13 cellular contexts compared by ENCODE assay signal in genomic region chr21:46116189-46116845, GRCh38. TPM values are rescaled to one million over a fixed set of nuclear protein-coding genes. Genes with fewer than 3 reads are reported as not detected.
DNase-seq lines count a peak whose midpoint lies in the region; ATAC-seq and TF ChIP-seq lines count a peak whose summit lies in the region.
"Had no signal": no experiment of that assay in that cellular context is flagged by ENCODE, and none has a peak within 500 bp of the region (broad histone marks: within the 10 kb centered on the region; RNA-seq: fewer than 3 reads in every experiment).

No MANE protein-coding gene starts in this region.

- no peaks in the 10 kb centered on the region for H3K27me3 Mint-ChIP-seq in activated naive CD8-positive, alpha-beta T cell treated with anti-CD3 and anti-CD28 coated beads, Interleukin-2, amount 10 ng/mL, durations not matched to agents 7 days and 5 days
- H3K27me3 Mint-ChIP-seq in activated naive CD8-positive, alpha-beta T cell treated with anti-CD3 and anti-CD28 coated beads for 36 hours, result no peaks in the 10 kb centered on the region
- no peaks in the 10 kb centered on the region for H3K27me3 Mint-ChIP-seq in natural killer cell treated with Interleukin-12 subunit alpha and Interleukin-12 subunit beta and Interleukin-15 and Interleukin-18, amount 100 ng/mL, for 72 hours
- H3K27me3 Mint-ChIP-seq: activated CD4-positive, alpha-beta T cell treated with anti-CD3 and anti-CD28 coated beads, Interleukin-2, amount 10 ng/mL, durations not matched to agents 24 days and 14 days had no signal

- no peaks in the 10 kb centered on the region for H3K36me3 Mint-ChIP-seq in activated naive CD8-positive, alpha-beta T cell treated with anti-CD3 and anti-CD28 coated beads, Interleukin-2, amount 10 ng/mL, durations not matched to agents 7 days and 5 days
- peaks cover 10% of the 10 kb centered on the region for H3K36me3 Mint-ChIP-seq in activated naive CD8-positive, alpha-beta T cell treated with anti-CD3 and anti-CD28 coated beads for 36 hours
- no peaks in the 10 kb centered on the region for H3K36me3 Mint-ChIP-seq in natural killer cell treated with Interleukin-12 subunit alpha and Interleukin-12 subunit beta and Interleukin-15 and Interleukin-18, amount 100 ng/mL, for 72 hours

- POLR2A ChIA-PET in activated naive CD8-positive, alpha-beta T cell treated with anti-CD3 and anti-CD28 coated beads, Interleukin-2, amount 10 ng/mL, durations not matched to agents 7 days and 5 days (lab: Charles Lee), result no interaction called here

- H3K9me3 Mint-ChIP-seq in activated naive CD8-positive, alpha-beta T cell treated with anti-CD3 and anti-CD28 coated beads, Interleukin-2, amount 10 ng/mL, durations not matched to agents 7 days and 5 days, result no peaks in the 10 kb centered on the region
- no peaks in the 10 kb centered on the region for H3K9me3 Mint-ChIP-seq in activated naive CD8-positive, alpha-beta T cell treated with anti-CD3 and anti-CD28 coated beads for 36 hours
- no peaks in the 10 kb centered on the region for H3K9me3 Mint-ChIP-seq in natural killer cell treated with Interleukin-12 subunit alpha and Interleukin-12 subunit beta and Interleukin-15 and Interleukin-18, amount 100 ng/mL, for 72 hours
- H3K9me3 Mint-ChIP-seq: activated CD4-positive, alpha-beta T cell treated with anti-CD3 and anti-CD28 coated beads, Interleukin-2, amount 10 ng/mL, durations not matched to agents 24 days and 14 days; neural crest cell had no signal

- no peaks in the 10 kb centered on the region for H3K4me1 Mint-ChIP-seq in activated naive CD8-positive, alpha-beta T cell treated with anti-CD3 and anti-CD28 coated beads, Interleukin-2, amount 10 ng/mL, durations not matched to agents 7 days and 5 days
- no peaks in the 10 kb centered on the region for H3K4me1 Mint-ChIP-seq in activated naive CD8-positive, alpha-beta T cell treated with anti-CD3 and anti-CD28 coated beads for 36 hours
- H3K4me1 Mint-ChIP-seq in natural killer cell treated with Interleukin-12 subunit alpha and Interleukin-12 subunit beta and Interleukin-15 and Interleukin-18, amount 100 ng/mL, for 72 hours (ENCODE audit: low read depth in 2 of 2), result no peaks in the 10 kb centered on the region
- H3K4me1 Mint-ChIP-seq: activated CD4-positive, alpha-beta T cell treated with anti-CD3 and anti-CD28 coated beads, Interleukin-2, amount 10 ng/mL, durations not matched to agents 24 days and 14 days; neural crest cell had no signal

- H3K9me3 ChIP-seq in vagina, result no peaks in the 10 kb centered on the region

- in situ Hi-C loops in GM13976 (cut with MboI; ENCODE audit: low sequenced_read_pairs, unreplicated experiment), result no loop called here

- H3K27ac ChIP-seq in vagina, result peak overlapping the region; percentile 53

- H3K4me1 ChIP-seq in vagina, result peaks cover 18% of the 10 kb centered on the region

- no peak for TF ChIP-seq POLR2A in vagina (IDR thresholded peaks at IDR 0.05)

- H3K27me3 ChIP-seq in vagina, result no peaks in the 10 kb centered on the region
- H3K27me3 ChIP-seq: tibial nerve had no signal

- intact Hi-C loops in vagina (cut with DNase I), result no loop called here

- no peak overlapping the region for H3K27ac Mint-ChIP-seq in activated naive CD8-positive, alpha-beta T cell treated with anti-CD3 and anti-CD28 coated beads, Interleukin-2, amount 10 ng/mL, durations not matched to agents 7 days and 5 days
- H3K27ac Mint-ChIP-seq in activated naive CD8-positive, alpha-beta T cell treated with anti-CD3 and anti-CD28 coated beads for 36 hours, result no peak overlapping the region
- H3K27ac Mint-ChIP-seq in natural killer cell treated with Interleukin-12 subunit alpha and Interleukin-12 subunit beta and Interleukin-15 and Interleukin-18, amount 100 ng/mL, for 72 hours, result no peak overlapping the region
- H3K27ac Mint-ChIP-seq: activated CD4-positive, alpha-beta T cell treated with anti-CD3 and anti-CD28 coated beads, Interleukin-2, amount 10 ng/mL, durations not matched to agents 24 days and 14 days had no signal

- no peak for TF ChIP-seq CTCF in fibroblast of mammary gland (conservative IDR thresholded peaks at IDR 0.05; ENCODE audit: control insufficient read depth, insufficient read depth, low read depth, low read length)
- no peak for TF ChIP-seq CTCF in vagina (IDR thresholded peaks at IDR 0.05)
- no peak for TF ChIP-seq CTCF in GM13976 (IDR thresholded peaks at IDR 0.05; ENCODE audit: borderline replicate concordance, control extremely low read depth, extremely low read depth, insufficient read depth, missing control alignments)

- no peak overlapping the region for H3K4me3 Mint-ChIP-seq in activated naive CD8-positive, alpha-beta T cell treated with anti-CD3 and anti-CD28 coated beads, Interleukin-2, amount 10 ng/mL, durations not matched to agents 7 days and 5 days
- H3K4me3 Mint-ChIP-seq in activated naive CD8-positive, alpha-beta T cell treated with anti-CD3 and anti-CD28 coated beads for 36 hours, result no peak overlapping the region
- no peak overlapping the region for H3K4me3 Mint-ChIP-seq in natural killer cell treated with Interleukin-12 subunit alpha and Interleukin-12 subunit beta and Interleukin-15 and Interleukin-18, amount 100 ng/mL, for 72 hours
- H3K4me3 Mint-ChIP-seq: activated CD4-positive, alpha-beta T cell treated with anti-CD3 and anti-CD28 coated beads, Interleukin-2, amount 10 ng/mL, durations not matched to agents 24 days and 14 days; neural crest cell had no signal

- peaks cover 0 to 95% of the 10 kb centered on the region in 2 donors for H3K36me3 ChIP-seq in vagina

- no peak for ATAC-seq in activated naive CD8-positive, alpha-beta T cell treated with anti-CD3 and anti-CD28 coated beads, Interleukin-2, amount 10 ng/mL, durations not matched to agents 7 days and 5 days (ENCODE audit: low read depth)
- ATAC-seq in natural killer cell treated with Interleukin-12 subunit alpha and Interleukin-12 subunit beta and Interleukin-15 and Interleukin-18, amount 100 ng/mL, for 72 hours, result no peak
- no peak for ATAC-seq in GM21717 (IDR thresholded peaks at IDR 0.05; ENCODE audit: unreplicated experiment)

- no peak overlapping the region for H3K4me3 ChIP-seq in fibroblast of mammary gland (ENCODE audit: control insufficient read depth, low read depth, low read length)
- no peak overlapping the region for H3K4me3 ChIP-seq in vagina
- H3K4me3 ChIP-seq: tibial nerve had no signal

- DNase-seq in activated naive CD8-positive, alpha-beta T cell treated with anti-CD3 and anti-CD28 coated beads, Interleukin-2, amount 10 ng/mL, durations not matched to agents 7 days and 5 days, result peak; percentile 17
- DNase-seq in activated naive CD8-positive, alpha-beta T cell treated with anti-CD3 and anti-CD28 coated beads for 36 hours, result no peak
- DNase-seq in fibroblast of mammary gland (ENCODE audit: low read depth) (peak; percentile 7), vagina (ENCODE audit: extremely low spot score in 2 of 2) (no peak), NCI-H2029 (lab: John Stamatoyannopoulos, UW) (no peak), GM13976 (ENCODE audit: low spot score) (no peak)
- peak; percentile 45 for DNase-seq in natural killer cell treated with Interleukin-12 subunit alpha and Interleukin-12 subunit beta and Interleukin-15 and Interleukin-18, amount 100 ng/mL, for 72 hours (ENCODE audit: low spot score)
- DNase-seq: activated CD4-positive, alpha-beta T cell treated with anti-CD3 and anti-CD28 coated beads, Interleukin-2, amount 10 ng/mL, durations not matched to agents 24 days and 14 days; DMS153; NCI-H524 treated with DMSO at 0.1 percent for 48 hours had no signal

RNA-seq across cellular contexts. Expression of gene COL6A2, which starts 18.4 kb away (rescaled TPM):
- 10 to 100 TPM; 23.8 to 23.9 TPM for total RNA-seq in activated naive CD8-positive, alpha-beta T cell treated with anti-CD3 and anti-CD28 coated beads, Interleukin-2, amount 10 ng/mL, durations not matched to agents 7 days and 5 days
- 10 to 100 TPM; 16.0 to 16.5 TPM for total RNA-seq in activated naive CD8-positive, alpha-beta T cell treated with anti-CD3 and anti-CD28 coated beads for 36 hours
- 1 to 10 TPM in 1 of 2 donors, under 1 TPM in 1; 0.88 to 4.2 TPM for total RNA-seq in natural killer cell treated with Interleukin-12 subunit alpha and Interleukin-12 subunit beta and Interleukin-15 and Interleukin-18, amount 100 ng/mL, for 72 hours
- total RNA-seq in vagina, result 535 TPM

RNA-seq across cellular contexts. Expression of gene FTCD, which starts 39.1 kb away (rescaled TPM):
- total RNA-seq in activated naive CD8-positive, alpha-beta T cell treated with anti-CD3 and anti-CD28 coated beads, Interleukin-2, amount 10 ng/mL, durations not matched to agents 7 days and 5 days, result 1 to 10 TPM in 1 of 2 experiments, under 1 TPM in 1; 0.65 to 1.3 TPM
- under 1 TPM in 1 of 2 experiments, not detected in 1; 0.43 TPM for total RNA-seq in activated naive CD8-positive, alpha-beta T cell treated with anti-CD3 and anti-CD28 coated beads for 36 hours
- not detected for total RNA-seq in natural killer cell treated with Interleukin-12 subunit alpha and Interleukin-12 subunit beta and Interleukin-15 and Interleukin-18, amount 100 ng/mL, for 72 hours
- total RNA-seq in vagina, result not detected

Comparison
In these comparisons a context has a peak if more than half of its experiments do, and no peak if none do; other contexts are left out.
1. DNase-seq: peak in activated naive CD8-positive, alpha-beta T cell treated with anti-CD3 and anti-CD28 coated beads, Interleukin-2, amount 10 ng/mL, durations not matched to agents 7 days and 5 days (single experiment), fibroblast of mammary gland (single experiment) and natural killer cell treated with Interleukin-12 subunit alpha and Interleukin-12 subunit beta and Interleukin-15 and Interleukin-18, amount 100 ng/mL, for 72 hours (single experiment); none in activated naive CD8-positive, alpha-beta T cell treated with anti-CD3 and anti-CD28 coated beads for 36 hours (single experiment), vagina (0 of 2), NCI-H2029 (single experiment) and GM13976 (single experiment).
2. RNA of gene COL6A2, which starts 18.4 kb away (total RNA-seq): 535 TPM in vagina (single experiment); 23.8 to 23.9 TPM in activated naive CD8-positive, alpha-beta T cell treated with anti-CD3 and anti-CD28 coated beads, Interleukin-2, amount 10 ng/mL, durations not matched to agents 7 days and 5 days, 16.0 to 16.5 TPM in activated naive CD8-positive, alpha-beta T cell treated with anti-CD3 and anti-CD28 coated beads for 36 hours and 0.88 to 4.2 TPM in natural killer cell treated with Interleukin-12 subunit alpha and Interleukin-12 subunit beta and Interleukin-15 and Interleukin-18, amount 100 ng/mL, for 72 hours; every median in the first group is over 10 times any median in the second.